Comparison of ENCODE assay signal across 8 cellular contexts in genomic region chr9:21334969-21335632, GRCh38. TPM values are rescaled to one million over a fixed set of nuclear protein-coding genes. Genes with fewer than 3 reads are reported as not detected.
DNase-seq lines count a peak whose midpoint lies in the region; ATAC-seq lines count a peak whose summit lies in the region.

TSS of gene KLHL9 (minus strand) at chr9:21335404. CDS start at chr9:21334859, 545 bp downstream.

- peaks cover 15% of the 10 kb centered on the region for H3K27me3 Mint-ChIP-seq in activated CD4-positive, alpha-beta T cell treated with anti-CD3 and anti-CD28 coated beads, Interleukin-2, amount 10 ng/mL, durations not matched to agents 24 days and 14 days

- ATAC-seq in GM18870 (IDR thresholded peaks at IDR 0.05; ENCODE audit: unreplicated experiment) = peak; percentile 72
- ATAC-seq in HG03135 (IDR thresholded peaks at IDR 0.05; ENCODE audit: unreplicated experiment) = peak; percentile 90
- peak; percentile 98 for ATAC-seq in left lobe of liver

- H3K27ac Mint-ChIP-seq in activated CD4-positive, alpha-beta T cell treated with anti-CD3 and anti-CD28 coated beads, Interleukin-2, amount 10 ng/mL, durations not matched to agents 24 days and 14 days = peak within 1 kb of the TSS; percentile 90

- H3K4me3 ChIP-seq in ACC112 (ENCODE audit: low read depth, low read length) = peak within 1 kb of the TSS; percentile 84

- H3K4me1 ChIP-seq in ACC112 (ENCODE audit: control insufficient read depth, insufficient read depth, low read length, unreplicated experiment) = peaks cover 29% of the 10 kb centered on the region

- intact Hi-C loops in activated CD4-positive, alpha-beta T cell treated with anti-CD3 and anti-CD28 coated beads, Interleukin-2, amount 10 ng/mL, durations not matched to agents 24 days and 14 days (cut with micrococcal nuclease) = loop anchor here (1.0 to 10.0 kb wide), 6 partner anchors 9 to 467 kb away; partner anchors contain the start of genes HACD4 and MTAP

- DNase-seq in NCI-H2227 treated with DMSO at 0.1 percent for 48 hours (lab: John Stamatoyannopoulos, UW) = peak; percentile 86
- DNase-seq in activated CD4-positive, alpha-beta T cell treated with anti-CD3 and anti-CD28 coated beads, Interleukin-2, amount 10 ng/mL, durations not matched to agents 24 days and 14 days = peak; percentile 94
- peak; percentile 91 for DNase-seq in dedifferentiated amniotic fluid mesenchymal stem cell (ENCODE audit: extremely low spot score)
- DNase-seq in left lobe of liver (ENCODE audit: low spot score) = peak; percentile 94
- peak; percentile 86 to 89 for DNase-seq in stimulated activated CD4-positive, alpha-beta T cell treated with anti-CD3 and anti-CD28 coated beads, Interleukin-2, amount 100 ng/mL, for 24 hours

- peaks cover 19% of the 10 kb centered on the region for H3K36me3 ChIP-seq in ACC112 (ENCODE audit: insufficient read depth, low read length)

- H3K36me3 Mint-ChIP-seq in activated CD4-positive, alpha-beta T cell treated with anti-CD3 and anti-CD28 coated beads, Interleukin-2, amount 10 ng/mL, durations not matched to agents 24 days and 14 days (ENCODE audit: low read depth) = peaks cover 35% of the 10 kb centered on the region

- no peaks in the 10 kb centered on the region for H3K9me3 Mint-ChIP-seq in activated CD4-positive, alpha-beta T cell treated with anti-CD3 and anti-CD28 coated beads, Interleukin-2, amount 10 ng/mL, durations not matched to agents 24 days and 14 days

- H3K4me1 Mint-ChIP-seq in activated CD4-positive, alpha-beta T cell treated with anti-CD3 and anti-CD28 coated beads, Interleukin-2, amount 10 ng/mL, durations not matched to agents 24 days and 14 days = peaks cover 33% of the 10 kb centered on the region

- peaks cover 51% of the 10 kb centered on the region for H3K79me2 ChIP-seq in ACC112 (ENCODE audit: control insufficient read depth, insufficient read depth, low read length, unreplicated experiment)

- no peaks in the 10 kb centered on the region for H3K27me3 ChIP-seq in ACC112 (ENCODE audit: insufficient read depth, low read length)

- peak within 1 kb of the TSS; percentile 99 for H2AFZ ChIP-seq in ACC112 (ENCODE audit: low read length, unreplicated experiment)

- H3K27ac ChIP-seq in ACC112 (ENCODE audit: low read depth, low read length) = peak within 1 kb of the TSS; percentile 77

- H3K4me3 Mint-ChIP-seq in activated CD4-positive, alpha-beta T cell treated with anti-CD3 and anti-CD28 coated beads, Interleukin-2, amount 10 ng/mL, durations not matched to agents 24 days and 14 days = peak within 1 kb of the TSS; percentile 92

RNA-seq across cellular contexts. Expression of gene KLHL9, which starts in this region (rescaled TPM):
- total RNA-seq in activated CD4-positive, alpha-beta T cell treated with anti-CD3 and anti-CD28 coated beads, Interleukin-2, amount 10 ng/mL, durations not matched to agents 24 days and 14 days = 14.8 and 15.0 TPM in 2 replicates
- 6.2 TPM for total RNA-seq in left lobe of liver

Comparison
In these comparisons a context has a peak if more than half of its experiments do, and no peak if none do; other contexts are left out.
1. Peak in every context shown above with its lines: DNase-seq, ATAC-seq, H3K4me3 ChIP-seq and H3K27ac ChIP-seq.